1 cellular context compared by ENCODE assay signal in genomic region chr2:119223521-119224390, GRCh38.
A peak's percentile ranks its signal among the peaks of the same experiment; 100 is the strongest.
TF ChIP-seq lines count a peak whose summit lies in the region.

Gene STEAP3 (plus strand): TSS chr2:119223834. CDS start chr2:119231013, 7,179 bp downstream.

TF ChIP-seq in K562, 482 proteins besides CTCF, POLR2A, EP300 and RAD21 (continued from another document and continues in another):
- peak; percentile 84 for TF ChIP-seq SAP30 (IDR thresholded peaks at IDR 0.05; ENCODE audit: borderline replicate concordance, insufficient read depth, low read depth, low read length, poor library complexity, severe bottlenecking)
- no peak for TF ChIP-seq ZFP30 (CRISPR knock-in tag; IDR thresholded peaks at IDR 0.05; ENCODE audit: borderline replicate concordance)
- no peak for TF ChIP-seq MECOM (CRISPR knock-in tag; IDR thresholded peaks at IDR 0.05)
- TF ChIP-seq NFIX (CRISPR knock-in tag; IDR thresholded peaks at IDR 0.05; ENCODE audit: low read depth), result no peak
- peak; percentile 89 for TF ChIP-seq TCF3 (CRISPR knock-in tag; IDR thresholded peaks at IDR 0.05)
- TF ChIP-seq NR2C2 (CRISPR knock-in tag; IDR thresholded peaks at IDR 0.05), result no peak
- TF ChIP-seq NR2C2 (tag; IDR thresholded peaks at IDR 0.05), result peak; percentile 35; the same call in 1 of the 2 replicates
- TF ChIP-seq CSDE1 (IDR thresholded peaks at IDR 0.05), result no peak
- peak; percentile 50 for TF ChIP-seq MXI1 (IDR thresholded peaks at IDR 0.05; ENCODE audit: low read depth, low read length)
- TF ChIP-seq PHF20 (IDR thresholded peaks at IDR 0.05; ENCODE audit: partially characterized antibody), result peak; percentile 70
- peak; percentile 92; the same call in 1 of the 2 replicates for TF ChIP-seq ATF6 (CRISPR knock-in tag; IDR thresholded peaks at IDR 0.05)
- peak; percentile 87 for TF ChIP-seq ZBTB7A (IDR thresholded peaks at IDR 0.05; ENCODE audit: borderline replicate concordance, control insufficient read depth, low read depth, low read length)
- TF ChIP-seq ATF7 (IDR thresholded peaks at IDR 0.05), result 0 out of 2 replicates have a peak, but pooled peaks have one; percentile 50
- TF ChIP-seq HDAC1 (IDR thresholded peaks at IDR 0.05), result peak in 1 of 2 experiments; percentile 93; a peak in 2 of 4 replicates
- 0 out of 2 replicates have a peak, but pooled peaks have one; percentile 13 for TF ChIP-seq SOX6 (IDR thresholded peaks at IDR 0.05)
- TF ChIP-seq RBBP5 (IDR thresholded peaks at IDR 0.05; ENCODE audit: borderline replicate concordance, insufficient read depth, low read length, poor library complexity, severe bottlenecking), result peak; percentile 66
- TF ChIP-seq TEAD4 (IDR thresholded peaks at IDR 0.05; ENCODE audit: low read length), result peak; percentile 34; the same call in 1 of the 2 replicates
- TF ChIP-seq TEAD4 (CRISPR knock-in tag; IDR thresholded peaks at IDR 0.05; ENCODE audit: borderline replicate concordance), result no peak
- TF ChIP-seq ZNF197 (CRISPR knock-in tag; IDR thresholded peaks at IDR 0.05; ENCODE audit: low read depth), result 0 out of 2 replicates have a peak, but pooled peaks have one; percentile 49
- peak; percentile 68 for TF ChIP-seq CBFA2T2 (conservative IDR thresholded peaks at IDR 0.05)
- TF ChIP-seq ZNF134 (CRISPR knock-in tag; conservative IDR thresholded peaks at IDR 0.05), result no peak
- peak in 1 of 3 experiments; percentile 66; a peak in 2 of 6 replicates for TF ChIP-seq ZBTB11 (CRISPR knock-in tag; IDR thresholded peaks at IDR 0.05)
- peak; percentile 31 for TF ChIP-seq PRDM10 (IDR thresholded peaks at IDR 0.05; ENCODE audit: partially characterized antibody)
- no peak for TF ChIP-seq SRSF1 (IDR thresholded peaks at IDR 0.05; ENCODE audit: low read depth, low read length)
- peak; percentile 92 for TF ChIP-seq MYC (IDR thresholded peaks at IDR 0.05; ENCODE audit: low read depth, low read length)
- TF ChIP-seq MYC (CRISPR knock-in tag; IDR thresholded peaks at IDR 0.05; ENCODE audit: borderline replicate concordance, low read depth), result no peak
- peak; percentile 95 for TF ChIP-seq CCNT2 (IDR thresholded peaks at IDR 0.05; ENCODE audit: borderline replicate concordance, extremely low read depth, insufficient read length, low read depth, low read length)
- 0 out of 4 replicates have a peak, but pooled peaks of 1 of the 2 experiments have one; percentile 30 for TF ChIP-seq KDM4B (IDR thresholded peaks at IDR 0.05; ENCODE audit: borderline replicate concordance in 2 of 2, low read depth in 1 of 2)
- TF ChIP-seq RB1 (IDR thresholded peaks at IDR 0.05; ENCODE audit: low read depth), result peak; percentile 50; the same call in 1 of the 2 replicates
- TF ChIP-seq ZNF24 (IDR thresholded peaks at IDR 0.05), result no peak
- no peak for TF ChIP-seq GTF3C2 (IDR thresholded peaks at IDR 0.05; ENCODE audit: borderline replicate concordance, extremely low read depth, insufficient read length)
- peak; percentile 27; the same call in 1 of the 2 replicates for TF ChIP-seq SMARCA4 (IDR thresholded peaks at IDR 0.05)
- TF ChIP-seq KAT7 (CRISPR knock-in tag; IDR thresholded peaks at IDR 0.05; ENCODE audit: borderline replicate concordance), result peak; percentile 59; the same call in 1 of the 2 replicates
- TF ChIP-seq GATAD2B (IDR thresholded peaks at IDR 0.05; ENCODE audit: borderline replicate concordance), result peak; percentile 43; the same call in 1 of the 2 replicates
- TF ChIP-seq USF1 (CRISPR knock-in tag; IDR thresholded peaks at IDR 0.05), result peak; percentile 44; the same call in 1 of the 2 replicates
- peak; percentile 80 for TF ChIP-seq ZFX (CRISPR knock-in tag; IDR thresholded peaks at IDR 0.05)
- peak; percentile 65; the same call in 1 of the 2 replicates for TF ChIP-seq ZNF263 (CRISPR knock-in tag; IDR thresholded peaks at IDR 0.05; ENCODE audit: borderline replicate concordance)
- TF ChIP-seq VEZF1 (CRISPR knock-in tag; IDR thresholded peaks at IDR 0.05), result peak; percentile 94
- TF ChIP-seq GATA2 (CRISPR knock-in tag; IDR thresholded peaks at IDR 0.05), result peak; percentile 74; the same call in 1 of the 2 replicates
- TF ChIP-seq ZBTB12 (CRISPR knock-in tag; IDR thresholded peaks at IDR 0.05), result no peak
- TF ChIP-seq SPI1 (IDR thresholded peaks at IDR 0.05; ENCODE audit: borderline replicate concordance, low read depth, low read length), result peak; percentile 72
- peak; percentile 66 for TF ChIP-seq FIP1L1 (IDR thresholded peaks at IDR 0.05; ENCODE audit: low read depth, low read length, poor library complexity, severe bottlenecking)
- TF ChIP-seq RCOR1 (IDR thresholded peaks at IDR 0.05; ENCODE audit: borderline replicate concordance in 1 of 2, low read depth in 2 of 2, low read length in 2 of 2), result peak in 1 of 2 experiments; percentile 44; a peak in 1 of 4 replicates
- TF ChIP-seq NKRF (IDR thresholded peaks at IDR 0.05; ENCODE audit: borderline replicate concordance), result peak; percentile 66
- TF ChIP-seq NFIC (IDR thresholded peaks at IDR 0.05), result peak; percentile 59
- 0 out of 4 replicates have a peak, but pooled peaks of 1 of the 2 experiments have one; percentile 15 for TF ChIP-seq TEAD1 (CRISPR knock-in tag; IDR thresholded peaks at IDR 0.05)
- no peak for TF ChIP-seq HEY1 (CRISPR knock-in tag; IDR thresholded peaks at IDR 0.05; ENCODE audit: borderline replicate concordance)
